ENCODE assay signal across 25 cellular contexts in genomic region chr4:85784947-85785346, GRCh38.
DNase-seq lines count a peak whose midpoint lies in the region; ATAC-seq and TF ChIP-seq lines count a peak whose summit lies in the region.
"Had no signal": no experiment of that assay in that cellular context is flagged by ENCODE, and none has a peak within 500 bp of the region (broad histone marks: within the 10 kb centered on the region; RNA-seq: fewer than 3 reads in every experiment).

No MANE protein-coding gene starts in this region.

- H3K79me2 ChIP-seq in GM23338 (replicated peaks; ENCODE audit: insufficient read depth) (no peaks in the 10 kb centered on the region), PC-3 (ENCODE audit: low read length) (peaks cover 22% of the 10 kb centered on the region)

- H3K4me1 ChIP-seq in GM23338 (ENCODE audit: insufficient read depth): no peaks in the 10 kb centered on the region
- H3K4me1 ChIP-seq in PC-3 (ENCODE audit: insufficient read depth, low read length): peaks cover 55% of the 10 kb centered on the region
- peaks cover 13 to 86% (median 23%) of the 10 kb centered on the region in 3 donors for H3K4me1 ChIP-seq in gastroesophageal sphincter
- H3K4me1 ChIP-seq: psoas muscle had no signal

- TF ChIP-seq EP300 in gastroesophageal sphincter (IDR thresholded peaks at IDR 0.05): no peak

- H3K9me2 ChIP-seq in GM23338 (ENCODE audit: insufficient read depth) (no peaks in the 10 kb centered on the region), PC-3 (replicated peaks; ENCODE audit: low read length) (no peaks in the 10 kb centered on the region)

- H3K36me3 ChIP-seq in brain microvascular endothelial cell (replicated peaks) (no peaks in the 10 kb centered on the region), GM23338 (ENCODE audit: insufficient read depth) (no peaks in the 10 kb centered on the region), PC-3 (ENCODE audit: low read depth, low read length) (no peaks in the 10 kb centered on the region), gastroesophageal sphincter (no peaks in the 10 kb centered on the region)
- H3K36me3 ChIP-seq: cardiac muscle cell, upper lobe of left lung had no signal

- H3K4me2 ChIP-seq in GM23338 (no peak overlapping the region), PC-3 (ENCODE audit: low read length) (no peak overlapping the region)

- no peaks in the 10 kb centered on the region for H3K27me3 Mint-ChIP-seq in GM23338 (ENCODE audit: insufficient read depth, low read depth, poor library complexity)
- H3K27me3 Mint-ChIP-seq: activated naive CD8-positive, alpha-beta T cell treated with anti-CD3 and anti-CD28 coated beads, Interleukin-2, amount 10 ng/mL, durations not matched to agents 7 days and 5 days; activated T-cell treated with anti-CD3 and anti-CD28 coated beads, Interleukin-2, amount 50 U/mL, for 24 hours; natural killer cell treated with Interleukin-12 subunit alpha and Interleukin-12 subunit beta and Interleukin-15 and Interleukin-18, amount 100 ng/mL, for 72 hours had no signal

- TF ChIP-seq POLR2A in gastroesophageal sphincter (IDR thresholded peaks at IDR 0.05): no peak

- CTCF ChIA-PET in PC-3 (lab: Charles Lee): no interaction called here

- H3K4me3 ChIP-seq in brain microvascular endothelial cell (ENCODE audit: low read depth, low read length) (no peak overlapping the region), GM23338 (no peak overlapping the region), PC-3 (ENCODE audit: low read length) (no peak overlapping the region), gastroesophageal sphincter (no peak overlapping the region)
- H3K4me3 ChIP-seq: cardiac muscle cell, psoas muscle, upper lobe of left lung had no signal

- H3K9me3 Mint-ChIP-seq in GM23338: no peaks in the 10 kb centered on the region
- H3K9me3 Mint-ChIP-seq: activated naive CD8-positive, alpha-beta T cell treated with anti-CD3 and anti-CD28 coated beads, Interleukin-2, amount 10 ng/mL, durations not matched to agents 7 days and 5 days; activated T-cell treated with anti-CD3 and anti-CD28 coated beads, Interleukin-2, amount 50 U/mL, for 24 hours; CD14-positive monocyte had no signal

- H3K36me3 Mint-ChIP-seq in GM23338 (ENCODE audit: low read depth): no peaks in the 10 kb centered on the region
- H3K36me3 Mint-ChIP-seq: activated naive CD8-positive, alpha-beta T cell treated with anti-CD3 and anti-CD28 coated beads, Interleukin-2, amount 10 ng/mL, durations not matched to agents 7 days and 5 days; natural killer cell treated with Interleukin-12 subunit alpha and Interleukin-12 subunit beta and Interleukin-15 and Interleukin-18, amount 100 ng/mL, for 72 hours had no signal

- H3K4me1 Mint-ChIP-seq in GM23338: 0 out of 3 replicates have a peak, but pooled peaks cover 5% of the 10 kb centered on the region
- H3K4me1 Mint-ChIP-seq: activated naive CD8-positive, alpha-beta T cell treated with anti-CD3 and anti-CD28 coated beads, Interleukin-2, amount 10 ng/mL, durations not matched to agents 7 days and 5 days; CD14-positive monocyte had no signal

- 92 to 100% methylated on average over 1 of the region's 1 CpG for WGBS in gastroesophageal sphincter (ENCODE audit: low coverage in 1 of 2), 2 donors

- H3K27ac ChIP-seq in brain microvascular endothelial cell (peak overlapping the region; percentile 96), GM23338 (ENCODE audit: low read depth) (no peak overlapping the region), PC-3 (ENCODE audit: low read length) (no peak overlapping the region), gastroesophageal sphincter (no peak overlapping the region)
- H3K27ac ChIP-seq: cardiac muscle cell, psoas muscle had no signal

- in situ Hi-C loops in brain microvascular endothelial cell (cut with HindIII; ENCODE audit: low pct_ligation_motif_present, low sequenced_read_pairs): no loop called here

- no TSS peak for BruUV-seq in PC-3 (replicated peaks; lab: Mats Ljungman, UMichigan)

- H2AFZ ChIP-seq in GM23338 (no peak overlapping the region), PC-3 (ENCODE audit: low read length) (no peak overlapping the region)

- intact Hi-C loops in PC-3 (cut with micrococcal nuclease): loop anchor here (5.0 kb wide), 1 partner anchor 167 kb away; no protein-coding TSS in a partner anchor

- POLR2A ChIA-PET in PC-3 (lab: Charles Lee; ENCODE audit: unreplicated experiment): no interaction called here

- H3K9me3 ChIP-seq in PC-3 (ENCODE audit: low read length) (no peaks in the 10 kb centered on the region), gastroesophageal sphincter (no peaks in the 10 kb centered on the region)
- H3K9me3 ChIP-seq: psoas muscle, upper lobe of left lung had no signal

- TF ChIP-seq CTCF in brain microvascular endothelial cell (IDR thresholded peaks at IDR 0.05; ENCODE audit: low read depth, low read length, missing control alignments) (no peak), GM23338 (conservative IDR thresholded peaks at IDR 0.05; ENCODE audit: low read depth in 2 of 2) (no peak), PC-3 (conservative IDR thresholded peaks at IDR 0.05; ENCODE audit: low read depth, low read length) (no peak), gastroesophageal sphincter (IDR thresholded peaks at IDR 0.05) (no peak)

- H3K9ac ChIP-seq in PC-3 (ENCODE audit: low read length): no peak overlapping the region

- H3K27ac Mint-ChIP-seq in GM23338: no peak overlapping the region
- H3K27ac Mint-ChIP-seq: activated naive CD8-positive, alpha-beta T cell treated with anti-CD3 and anti-CD28 coated beads, Interleukin-2, amount 10 ng/mL, durations not matched to agents 7 days and 5 days; activated T-cell treated with anti-CD3 and anti-CD28 coated beads, Interleukin-2, amount 50 U/mL, for 24 hours; CD14-positive monocyte; natural killer cell treated with Interleukin-12 subunit alpha and Interleukin-12 subunit beta and Interleukin-15 and Interleukin-18, amount 100 ng/mL, for 72 hours had no signal

- H3K27me3 ChIP-seq in brain microvascular endothelial cell (replicated peaks): no peaks in the 10 kb centered on the region
- no peaks in the 10 kb centered on the region for H3K27me3 ChIP-seq in GM23338 (ENCODE audit: insufficient read depth)
- H3K27me3 ChIP-seq in PC-3 (ENCODE audit: low read length): no peaks in the 10 kb centered on the region
- H3K27me3 ChIP-seq in gastroesophageal sphincter: no peaks in the 10 kb centered on the region
- H3K27me3 ChIP-seq: cardiac muscle cell, upper lobe of left lung had no signal

- DNase-seq in brain microvascular endothelial cell (no peak), GM23338 (ENCODE audit: low spot score) (no peak), PC-3 (no peak), GF-D8 (lab: John Stamatoyannopoulos, UW) (no peak)
- DNase-seq: activated CD4-positive, alpha-beta T cell treated with anti-CD3 and anti-CD28 coated beads, Interleukin-2, amount 50 U/mL, for 1 hour; activated naive CD8-positive, alpha-beta T cell treated with anti-CD3 and anti-CD28 coated beads, Interleukin-2, amount 10 ng/mL, durations not matched to agents 7 days and 5 days; activated T-cell treated with anti-CD3 and anti-CD28 coated beads, Interleukin-2, amount 50 U/mL, for 24 hours; DMS153; effector CD4-positive, alpha-beta T cell; KG1; mesendoderm; NCI-H1048; NCI-H82; psoas muscle; stimulated activated naive CD4-positive, alpha-beta T cell treated with Interleukin-2 at 50 U/mL for 16 hours; upper lobe of left lung had no signal

- ATAC-seq in GM18511 (IDR thresholded peaks at IDR 0.05; ENCODE audit: unreplicated experiment) (peak; percentile 57), GM19467 (IDR thresholded peaks at IDR 0.05; ENCODE audit: unreplicated experiment) (peak; percentile 51), HG03066 (IDR thresholded peaks at IDR 0.05; ENCODE audit: low read depth, unreplicated experiment) (peak; percentile 35), GM23338 (no peak), PC-3 (no peak), gastroesophageal sphincter (no peak)
- ATAC-seq: natural killer cell treated with Interleukin-12 subunit alpha and Interleukin-12 subunit beta and Interleukin-15 and Interleukin-18, amount 100 ng/mL, for 72 hours; Panc1; psoas muscle; SK-N-SH treated with all-trans-retinoic acid at 6 μM for 48 hours had no signal

- H4K20me1 ChIP-seq in GM23338 (replicated peaks; ENCODE audit: insufficient read depth) (no peaks in the 10 kb centered on the region), PC-3 (ENCODE audit: low read length) (no peaks in the 10 kb centered on the region)

- no peak overlapping the region for H3K4me3 Mint-ChIP-seq in GM23338
- H3K4me3 Mint-ChIP-seq: activated naive CD8-positive, alpha-beta T cell treated with anti-CD3 and anti-CD28 coated beads, Interleukin-2, amount 10 ng/mL, durations not matched to agents 7 days and 5 days; activated T-cell treated with anti-CD3 and anti-CD28 coated beads, Interleukin-2, amount 50 U/mL, for 24 hours; CD14-positive monocyte; natural killer cell treated with Interleukin-12 subunit alpha and Interleukin-12 subunit beta and Interleukin-15 and Interleukin-18, amount 100 ng/mL, for 72 hours had no signal

- H3F3A ChIP-seq in GM23338 (replicated peaks; ENCODE audit: low read depth): no peaks in the 10 kb centered on the region
- H3F3A ChIP-seq in PC-3 (ENCODE audit: low read length, unreplicated experiment): no peaks in the 10 kb centered on the region

TF ChIP-seq in GM23338, 12 proteins besides CTCF, POLR2A, EP300 and RAD21 (continues in another document):
- TF ChIP-seq STAT1 (IDR thresholded peaks at IDR 0.05; ENCODE audit: unreplicated experiment) (no peak), EZH2phosphoT487 (IDR thresholded peaks at IDR 0.05; ENCODE audit: unreplicated experiment) (no peak), REST (IDR thresholded peaks at IDR 0.05; ENCODE audit: unreplicated experiment) (no peak)

Comparison
In these comparisons a context has a peak if more than half of its experiments do, and no peak if none do; other contexts are left out.
1. ATAC-seq: peak in GM18511 (single experiment), GM19467 (single experiment) and HG03066 (single experiment); none in GM23338 (single experiment), PC-3 (single experiment) and gastroesophageal sphincter (single experiment).